In the genomic region with DNA sequence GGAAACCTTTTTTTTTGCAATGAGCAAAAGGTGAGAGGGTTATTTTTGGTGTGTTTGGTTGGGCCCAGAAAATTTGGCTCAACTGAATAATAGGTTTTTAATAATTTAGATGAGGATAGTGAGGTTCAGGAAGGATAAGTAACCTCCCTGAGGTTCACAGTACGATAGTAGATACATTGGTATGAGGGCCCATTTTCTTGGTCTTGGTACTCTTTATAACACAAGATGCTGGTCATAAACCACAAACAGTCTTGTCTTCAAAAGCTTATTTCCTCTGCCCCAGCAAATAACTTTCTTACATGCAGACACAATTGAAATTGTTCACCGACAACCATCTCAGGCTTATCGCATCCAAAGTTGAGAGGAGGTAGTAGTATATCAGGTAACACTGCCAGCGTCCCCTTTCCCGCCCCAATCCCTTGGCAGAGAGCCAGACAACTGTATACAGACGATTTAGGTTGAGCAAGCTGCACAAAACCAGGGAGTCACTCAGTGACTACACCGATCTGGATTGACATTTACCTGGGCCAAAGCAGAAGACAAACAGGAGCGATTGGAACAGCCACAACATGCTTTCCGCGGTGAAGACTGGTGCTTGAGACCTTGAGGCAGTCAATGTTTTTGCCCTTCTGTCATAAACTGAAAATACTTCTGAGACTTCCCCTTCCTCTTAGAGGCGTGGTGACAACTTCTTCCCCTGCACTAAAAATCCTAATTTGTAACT, we compare ENCODE assay signal across 8 cellular contexts.
DNase-seq lines count a peak whose midpoint lies in the region; ATAC-seq lines count a peak whose summit lies in the region.

A gene (minus strand): TSS at position 634 of the 724 bp plus-strand sequence. CDS start 63 bp downstream, at position 571.

- peaks cover 31% of the 10 kb centered on the region for H3K36me3 Mint-ChIP-seq in activated naive CD4-positive, alpha-beta T cell treated with anti-CD3 and anti-CD28 coated beads, Interleukin-2, amount 50 U/mL, for 24 hours

- H3K9me3 Mint-ChIP-seq in activated naive CD4-positive, alpha-beta T cell treated with anti-CD3 and anti-CD28 coated beads, Interleukin-2, amount 50 U/mL, for 24 hours: peaks cover 7% of the 10 kb centered on the region

- DNase-seq in NCI-H2029 (lab: John Stamatoyannopoulos, UW) (peak; percentile 13), NCI-H2029 treated with DMSO at 0.1 percent for 48 hours (lab: John Stamatoyannopoulos, UW) (no peak), NOMO-1 treated with DMSO at 0.1 percent for 48 hours (lab: John Stamatoyannopoulos, UW; ENCODE audit: unreplicated experiment) (peak; percentile 39), middle frontal gyrus (ENCODE audit: extremely low spot score, low spot score) (no peak), hepatic stellate cell (ENCODE audit: low spot score) (no peak)
- DNase-seq in stimulated activated naive CD4-positive, alpha-beta T cell treated with Interleukin-2 at 50 U/mL for 16 hours (lab: John Stamatoyannopoulos, UW): peak; percentile 10

- H3K4me3 Mint-ChIP-seq in activated naive CD4-positive, alpha-beta T cell treated with anti-CD3 and anti-CD28 coated beads, Interleukin-2, amount 50 U/mL, for 24 hours: peak within 1 kb of the TSS; percentile 96

- peak within 1 kb of the TSS; percentile 99 for H3K27ac Mint-ChIP-seq in activated naive CD4-positive, alpha-beta T cell treated with anti-CD3 and anti-CD28 coated beads, Interleukin-2, amount 50 U/mL, for 24 hours

- peaks cover 77% of the 10 kb centered on the region for H3K4me1 Mint-ChIP-seq in activated naive CD4-positive, alpha-beta T cell treated with anti-CD3 and anti-CD28 coated beads, Interleukin-2, amount 50 U/mL, for 24 hours

- no peaks in the 10 kb centered on the region for H3K27me3 Mint-ChIP-seq in activated naive CD4-positive, alpha-beta T cell treated with anti-CD3 and anti-CD28 coated beads, Interleukin-2, amount 50 U/mL, for 24 hours

- ATAC-seq in HG03565 (IDR thresholded peaks at IDR 0.05; ENCODE audit: unreplicated experiment): no peak

Comparison
In these comparisons a context has a peak if more than half of its experiments do, and no peak if none do; other contexts are left out.
1. DNase-seq: peak in NCI-H2029 (single experiment), NOMO-1 treated with DMSO at 0.1 percent for 48 hours (single experiment) and stimulated activated naive CD4-positive, alpha-beta T cell treated with Interleukin-2 at 50 U/mL for 16 hours (single experiment); none in NCI-H2029 treated with DMSO at 0.1 percent for 48 hours (single experiment), middle frontal gyrus (single experiment) and hepatic stellate cell (single experiment).